Comparison of ENCODE assay signal across 21 cellular contexts in genomic region chr2:149004836-149005235, GRCh38. TPM values are rescaled to one million over a fixed set of nuclear protein-coding genes. Genes with fewer than 3 reads are reported as not detected.
DNase-seq lines count a peak whose midpoint lies in the region; ATAC-seq and TF ChIP-seq lines count a peak whose summit lies in the region.
"Had no signal": no experiment of that assay in that cellular context is flagged by ENCODE, and none has a peak within 500 bp of the region (broad histone marks: within the 10 kb centered on the region; RNA-seq: fewer than 3 reads in every experiment).

No MANE protein-coding gene starts in this region.

- H3K4me3 ChIP-seq in fibroblast of villous mesenchyme (ENCODE audit: low read depth, low read length): no peak overlapping the region
- H3K4me3 ChIP-seq: psoas muscle, tibial artery had no signal

- TF ChIP-seq CTCF in VCaP (conservative IDR thresholded peaks at IDR 0.05) (no peak), fibroblast of villous mesenchyme (IDR thresholded peaks at IDR 0.05; ENCODE audit: insufficient read depth, low read depth, low read length) (no peak)

- no peak for ATAC-seq in GM19463 (IDR thresholded peaks at IDR 0.05; ENCODE audit: unreplicated experiment)
- ATAC-seq: activated naive CD4-positive, alpha-beta T cell treated with anti-CD3 and anti-CD28 coated beads, Interleukin-2, amount 50 U/mL, for 72 hours; natural killer cell treated with Interleukin-12 subunit alpha and Interleukin-12 subunit beta and Interleukin-15 and Interleukin-18, amount 100 ng/mL, for 72 hours; psoas muscle; stimulated activated naive CD8-positive, alpha-beta T cell treated with anti-CD3 and anti-CD28 coated beads, Interleukin-15, Interleukin-2, amounts not matched to agents 100 U/mL and 50 U/mL, for 24 hours had no signal

- H3K27ac ChIP-seq in VCaP: peak overlapping the region; percentile 79
- H3K27ac ChIP-seq: psoas muscle, tibial artery had no signal

- DNase-seq in EH (ENCODE audit: low read depth): peak; percentile 86
- peak; percentile 43 for DNase-seq in fibroblast of villous mesenchyme (ENCODE audit: low read depth)
- DNase-seq in non-pigmented ciliary epithelial cell (ENCODE audit: low read depth): peak; percentile 27
- no peak for DNase-seq in DMS153 (lab: John Stamatoyannopoulos, UW)
- no peak for DNase-seq in kidney glomerular epithelial cell (lab: John Stamatoyannopoulos, UW)
- DNase-seq in activated CD4-positive, alpha-beta T cell treated with anti-CD3 and anti-CD28 coated beads, Interleukin-2, amount 50 U/mL, for 48 hours: no peak
- DNase-seq: activated CD4-positive, alpha-beta T cell treated with anti-CD3 and anti-CD28 coated beads for 4 hours; dermis blood vessel endothelial cell; foreskin melanocyte; NCI-H1417; NCI-H526; psoas muscle; small intestine; stimulated activated CD4-positive, alpha-beta T cell treated with anti-CD3 and anti-CD28 coated beads, Interleukin-2, amount 100 ng/mL, for 48 hours; stimulated activated naive CD8-positive, alpha-beta T cell treated with anti-CD3 and anti-CD28 coated beads, Interleukin-15, Interleukin-2, amounts not matched to agents 100 U/mL and 50 U/mL, for 24 hours; tibial artery had no signal

RNA-seq across cellular contexts. Expression of gene LYPD6B, which starts 33.7 kb away (rescaled TPM):
- 1.9 and 3.0 TPM in 2 replicates for total RNA-seq in fibroblast of villous mesenchyme
- total RNA-seq: activated naive CD4-positive, alpha-beta T cell treated with anti-CD3 and anti-CD28 coated beads, Interleukin-2, amount 50 U/mL, for 72 hours; dermis blood vessel endothelial cell; endothelial cell of umbilical vein; natural killer cell treated with Interleukin-12 subunit alpha and Interleukin-12 subunit beta and Interleukin-15 and Interleukin-18, amount 100 ng/mL, for 72 hours; psoas muscle had no signal

Comparison
In these comparisons a context has a peak if more than half of its experiments do, and no peak if none do; other contexts are left out.
1. DNase-seq: peak in EH (single experiment), fibroblast of villous mesenchyme (single experiment) and non-pigmented ciliary epithelial cell (single experiment); none in DMS153 (single experiment), kidney glomerular epithelial cell (single experiment) and activated CD4-positive, alpha-beta T cell treated with anti-CD3 and anti-CD28 coated beads, Interleukin-2, amount 50 U/mL, for 48 hours (0 of 2).